ENCODE assay signal across 9 cellular contexts in the genomic region with DNA sequence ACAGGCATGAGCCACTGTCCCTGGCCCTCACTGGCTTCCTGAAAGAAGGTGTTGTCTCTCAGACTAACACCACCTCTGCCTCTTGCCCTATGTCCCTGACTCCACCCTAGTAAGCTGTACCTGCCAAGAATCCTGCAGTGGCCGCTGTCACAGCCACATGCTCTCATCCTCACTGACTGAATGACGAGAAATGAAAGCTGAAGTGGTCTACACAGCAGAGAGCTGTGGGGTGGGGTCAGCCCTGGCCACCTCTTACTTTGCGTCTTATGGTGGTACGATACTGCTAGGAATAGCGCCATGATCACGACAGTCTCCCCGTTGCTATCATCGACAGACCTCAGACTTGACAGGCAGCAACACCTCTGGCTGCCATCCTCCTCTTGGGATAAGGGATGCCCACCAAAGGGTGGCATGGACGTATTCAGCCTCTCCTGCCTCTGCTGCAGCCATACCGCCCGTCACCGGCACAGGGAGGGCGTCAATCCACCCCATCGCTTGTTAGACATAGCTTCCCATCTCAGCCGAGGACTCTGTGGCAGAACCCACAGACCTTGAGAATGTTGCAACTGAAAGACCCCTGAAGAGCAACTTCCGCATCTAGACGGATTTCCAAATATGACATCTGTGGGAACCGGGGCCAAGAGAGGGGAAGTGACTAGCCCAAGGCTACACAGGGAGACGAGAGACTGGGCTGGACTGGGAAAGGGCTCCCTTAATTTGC. TPM values are rescaled to one million over a fixed set of nuclear protein-coding genes. Genes with fewer than 3 reads are reported as not detected.
A peak's percentile ranks its signal among the peaks of the same experiment; 100 is the strongest.
DNase-seq lines count a peak whose midpoint lies in the region; ATAC-seq, FAIRE-seq and TF ChIP-seq lines count a peak whose summit lies in the region.
"Had no signal": no experiment of that assay in that cellular context is flagged by ENCODE, and none has a peak within 500 bp of the region (broad histone marks: within the 10 kb centered on the region; RNA-seq: fewer than 3 reads in every experiment).

No MANE protein-coding gene starts in this region.

- peak; percentile 66 for ATAC-seq in GM12878
- no peak for ATAC-seq in HG03108 (IDR thresholded peaks at IDR 0.05; ENCODE audit: unreplicated experiment)

- H3K4me3 ChIP-seq in OCI-LY7 (ENCODE audit: low read depth, low read length, poor library complexity, severe bottlenecking) (peak overlapping the region; percentile 57), GM12878 (peak overlapping the region; percentile 60), neutrophil (ENCODE audit: low read depth in 1 of 2, low read length in 1 of 2) (peak overlapping the region; percentile 94 to 100)

- POLR2A ChIA-PET in OCI-LY7 (lab: Charles Lee): interaction anchor here (0.6 kb wide), 2 partner anchors 1176 to 1603 kb away, joined by 3 to 8 read pairs; no protein-coding TSS in a partner anchor
- POLR2A ChIA-PET in GM12878 (lab: Charles Lee): interaction anchor here (2.9 kb wide), 1 partner anchor 63 kb away, joined by 7 read pairs; a partner anchor contains a TSS

- DNase-seq in GF-D8 (lab: John Stamatoyannopoulos, UW) (peak; percentile 77), OCI-LY7 (ENCODE audit: low spot score) (no peak), GM12878 (ENCODE audit: low read depth, low spot score) (no peak), HFFc6 (no peak), retina (no peak), NCI-H2196 (lab: John Stamatoyannopoulos, UW; ENCODE audit: unreplicated experiment) (no peak)

- no peak for TF ChIP-seq CTCF in OCI-LY7 (conservative IDR thresholded peaks at IDR 0.05; ENCODE audit: low read length)
- no peak for TF ChIP-seq CTCF in GM12878 (IDR thresholded peaks at IDR 0.05 in 2 of 3, conservative IDR thresholded peaks at IDR 0.05 in 1 of 3; ENCODE audit: control insufficient read depth in 2 of 3, extremely low read depth in 1 of 3, insufficient read depth in 1 of 3, low read depth in 3 of 3, low read length in 3 of 3)
- TF ChIP-seq CTCF in neutrophil (IDR thresholded peaks at IDR 0.05): peak; percentile 29
- no peak for TF ChIP-seq CTCF in HFFc6 (IDR thresholded peaks at IDR 0.05)

- no peak for FAIRE-seq in GM12878 (lab: Jason Lieb, UNC)

- BruUV-seq in OCI-LY7 (replicated peaks; lab: Mats Ljungman, UMichigan) (no TSS peak), GM12878 (replicated peaks; lab: Mats Ljungman, UMichigan) (no TSS peak)

- H3K9me3 ChIP-seq in OCI-LY7 (ENCODE audit: low read length) (no peaks in the 10 kb centered on the region), GM12878 (replicated peaks; ENCODE audit: control insufficient read depth, insufficient read depth, low read length) (no peaks in the 10 kb centered on the region; the same call in 2 of the 3 replicates), neutrophil (no peaks in the 10 kb centered on the region)

- H3K36me3 ChIP-seq in OCI-LY7 (ENCODE audit: insufficient read depth, low read length) (no peaks in the 10 kb centered on the region), GM12878 (ENCODE audit: control insufficient read depth in 2 of 2, insufficient read depth in 2 of 2, low read length in 1 of 2) (no peaks in the 10 kb centered on the region), neutrophil (peaks cover 37% of the 10 kb centered on the region)

- H3K27ac ChIP-seq in OCI-LY7 (ENCODE audit: low read depth, low read length, poor library complexity, severe bottlenecking) (no peak overlapping the region), GM12878 (ENCODE audit: control insufficient read depth, insufficient read depth) (peak overlapping the region; percentile 11; the same call in 1 of the 2 replicates), neutrophil (peak overlapping the region; percentile 96)

- peaks cover 0 to 5% of the 10 kb centered on the region in 2 experiments; a peak in 1 of 4 replicates for H3K27me3 ChIP-seq in GM12878 (replicated peaks in 1 of 2; ENCODE audit: control insufficient read depth in 2 of 2, insufficient read depth in 2 of 2, low read length in 1 of 2)
- H3K27me3 ChIP-seq in neutrophil: no peaks in the 10 kb centered on the region

- H3K79me2 ChIP-seq in OCI-LY7 (ENCODE audit: insufficient read depth, low read depth, low read length) (no peaks in the 10 kb centered on the region), GM12878 (ENCODE audit: control insufficient read depth, insufficient read depth, low read length) (no peaks in the 10 kb centered on the region)

- 12% methylated on average over 19 of the region's 19 CpGs for WGBS in GM12878 (ENCODE audit: insufficient coverage, insufficient replicate concordance, low lambda C conversion rate, missing lambda C conversion rate)

- H3K4me3 Mint-ChIP-seq in HFFc6: no peak overlapping the region

- TF ChIP-seq EP300 in GM12878 (IDR thresholded peaks at IDR 0.05; ENCODE audit: borderline replicate concordance in 1 of 2, control insufficient read depth in 1 of 2, low read depth in 2 of 2, low read length in 2 of 2): no peak

- no peak overlapping the region for H3K9ac ChIP-seq in GM12878 (ENCODE audit: control insufficient read depth, insufficient read depth, low read length)

- CTCF ChIA-PET in OCI-LY7 (lab: Charles Lee; ENCODE audit: unreplicated experiment) (no interaction called here), GM12878 (lab: Yijun Ruan, JAX) (interaction anchor here (7.3 kb wide), 1 partner anchor 163 kb away, joined by 73 read pairs; a partner anchor contains a TSS)

- H3K4me1 Mint-ChIP-seq in HFFc6 (ENCODE audit: low read depth): peaks cover 20% of the 10 kb centered on the region

- no peaks in the 10 kb centered on the region for H3K9me2 ChIP-seq in OCI-LY7 (ENCODE audit: insufficient read depth, low read length)

- H3K27ac Mint-ChIP-seq in HFFc6: no peak overlapping the region

- TF ChIP-seq POLR2A in GM12878 (IDR thresholded peaks at IDR 0.05; ENCODE audit: low read depth, low read length): no peak

- 0 out of 2 replicates have a peak, but pooled peaks have one; percentile 5 for TF ChIP-seq RAD21 in GM12878 (IDR thresholded peaks at IDR 0.05; ENCODE audit: insufficient read depth, low read depth, low read length)

- H2AFZ ChIP-seq in OCI-LY7 (ENCODE audit: low read length): peak overlapping the region; percentile 87; the same call in 1 of the 2 replicates
- H2AFZ ChIP-seq in GM12878 (ENCODE audit: control insufficient read depth, low read depth, low read length): peak overlapping the region; percentile 26

- H3K9me3 Mint-ChIP-seq in HFFc6: no peaks in the 10 kb centered on the region

- peaks cover 15% of the 10 kb centered on the region; the same call in 1 of the 2 replicates for H3K27me3 Mint-ChIP-seq in HFFc6 (ENCODE audit: insufficient read depth)

- H3K36me3 Mint-ChIP-seq in HFFc6 (ENCODE audit: low read depth): peaks cover 4% of the 10 kb centered on the region; the same call in 1 of the 2 replicates

- peak overlapping the region; percentile 64 for H3K4me2 ChIP-seq in OCI-LY7 (ENCODE audit: low read length)
- H3K4me2 ChIP-seq in GM12878 (ENCODE audit: control insufficient read depth, insufficient read depth): peak overlapping the region; percentile 88

- H3K4me1 ChIP-seq in OCI-LY7 (ENCODE audit: insufficient read depth, low read length, poor library complexity, severe bottlenecking): peaks cover 18% of the 10 kb centered on the region
- H3K4me1 ChIP-seq in GM12878 (ENCODE audit: control insufficient read depth, insufficient read depth, low read length): peaks cover 11% of the 10 kb centered on the region
- H3K4me1 ChIP-seq in neutrophil (ENCODE audit: control insufficient read depth in 1 of 2, insufficient read depth in 1 of 2, low read depth in 1 of 2, low read length in 1 of 2): peaks cover 69 to 87% of the 10 kb centered on the region in 2 experiments

- SMC1A ChIA-PET in GM12878 (lab: Charles Lee; ENCODE audit: uncharacterized antibody, unreplicated experiment): interaction anchor here (1.2 kb wide), 1 partner anchor 130 kb away, joined by 5 read pairs; no protein-coding TSS in a partner anchor

- H4K20me1 ChIP-seq in OCI-LY7 (ENCODE audit: insufficient read depth, low read length) (no peaks in the 10 kb centered on the region), GM12878 (ENCODE audit: control insufficient read depth, insufficient read depth) (no peaks in the 10 kb centered on the region)

- in situ Hi-C loops in GM12878 (cut with MboI): loop anchor here (5.0 kb wide), 1 partner anchor 159 kb away; no protein-coding TSS in a partner anchor

- RAD21 ChIA-PET in GM12878 (lab: Charles Lee; ENCODE audit: unreplicated experiment): interaction anchor here (0.7 to 1.3 kb wide), 2 partner anchors 7 to 62 kb away, joined by 5 to 9 read pairs; a partner anchor contains a TSS

- intact Hi-C loops in OCI-LY7 (cut with micrococcal nuclease; ENCODE audit: unreplicated experiment): no loop called here
- intact Hi-C loops in GM12878 (cut with micrococcal nuclease; ENCODE audit: unreplicated experiment): loop anchor here (2.0 to 5.0 kb wide), 2 partner anchors 62 to 164 kb away; a partner anchor contains a TSS

RNA-seq across cellular contexts. Expression of a gene that starts 0.8 kb away (rescaled TPM):
- 5.1 and 8.8 TPM in 2 replicates for total RNA-seq in OCI-LY7 (2014; rRNA removed; shearing (Covaris generic))
- total RNA-seq in OCI-LY7 (2022): 14.9 and 18.4 TPM in 2 replicates
- 31.9 and 41.6 TPM in 2 replicates for total RNA-seq in GM12878 (2013; cell fraction: nucleolus; rRNA removed)
- 31.2 and 42.8 TPM in 2 replicates for total RNA-seq in GM12878 (2014; rRNA removed)
- total RNA-seq in GM12878 (2014; rRNA removed; fragmentation: Illumina TruSeq; extraction: Trizol): 28.8 and 32.0 TPM in 2 replicates
- total RNA-seq in GM12878 (2021): 42.6 and 49.4 TPM in 2 replicates
- polyA plus RNA-seq in GM12878 (2011; ENCODE audit: low read depth): 6.5 TPM
- polyA plus RNA-seq in GM12878 (2011; rRNA removed): 3.6 and 5.3 TPM in 2 replicates
- 6.5 and 7.4 TPM in 2 replicates for polyA plus RNA-seq in GM12878 (2011; cell fraction: cytosol; rRNA removed)
- 9.4 and 11.5 TPM in 2 replicates for polyA plus RNA-seq in GM12878 (2011; cell fraction: nucleus; rRNA removed)
- 9.1 and 13.9 TPM in 2 replicates for polyA plus RNA-seq in GM12878 (2012)
- polyA plus RNA-seq in GM12878 (2014; fragmentation: Illumina TruSeq; extraction: Trizol): 28.9 and 37.0 TPM in 2 replicates
- 1 to 10 TPM; 3.5 to 4.0 TPM for polyA plus RNA-seq in GM12878 (2014; fragmentation: Nextera tagmentation; extraction: Ambion mirVana)
- polyA plus RNA-seq in GM12878 (2014; rRNA removed): 43.3 and 46.9 TPM in 2 replicates
- polyA plus RNA-seq in GM12878 (2016; fragmentation: Nextera tagmentation; extraction: Ambion mirVana): 10 to 100 TPM; 29.9 to 30.6 TPM
- polyA minus RNA-seq in GM12878 (2011; rRNA and poly(A)+ RNA removed): 8.0 and 10.1 TPM in 2 replicates
- polyA minus RNA-seq in GM12878 (2011; cell fraction: cytosol; rRNA and poly(A)+ RNA removed): 3.6 TPM in 2 replicates
- 4.1 and 9.5 TPM in 2 replicates for polyA minus RNA-seq in GM12878 (2011; cell fraction: nucleus; rRNA and poly(A)+ RNA removed)
- under 1 TPM; 0.09 to 0.28 (median 0.19) TPM for total RNA-seq in HFFc6 (2021; fragmentation: NEBNext Ultra II Directional; extraction: Animal tissue kit (Norgen Biotek cat#: 25700))

RNA-seq across cellular contexts. Expression of a gene that starts 34.1 kb away (rescaled TPM):
- total RNA-seq in OCI-LY7 (2014; rRNA removed; shearing (Covaris generic)): not detected in 2 replicates
- total RNA-seq in OCI-LY7 (2022): not detected in 2 replicates
- total RNA-seq in GM12878 (2013; cell fraction: nucleolus; rRNA removed): 21.9 and 25.7 TPM in 2 replicates
- total RNA-seq in GM12878 (2014; rRNA removed): 0.68 TPM in 1 of 2 replicates, not detected in the other
- 0.09 and 0.13 TPM in 2 replicates for total RNA-seq in GM12878 (2014; rRNA removed; fragmentation: Illumina TruSeq; extraction: Trizol)
- total RNA-seq in GM12878 (2021): 0.45 and 0.59 TPM in 2 replicates
- polyA plus RNA-seq in GM12878 (2011; ENCODE audit: low read depth): not detected
- 2.1 and 2.5 TPM in 2 replicates for polyA plus RNA-seq in GM12878 (2011; rRNA removed)
- 2.0 and 3.9 TPM in 2 replicates for polyA plus RNA-seq in GM12878 (2011; cell fraction: cytosol; rRNA removed)
- polyA plus RNA-seq in GM12878 (2011; cell fraction: nucleus; rRNA removed): 50.0 and 53.0 TPM in 2 replicates
- 0.10 TPM in 1 of 2 replicates, not detected in the other for polyA plus RNA-seq in GM12878 (2012)
- 0.01 TPM in 1 of 2 replicates, not detected in the other for polyA plus RNA-seq in GM12878 (2014; fragmentation: Illumina TruSeq; extraction: Trizol)
- not detected for polyA plus RNA-seq in GM12878 (2014; fragmentation: Nextera tagmentation; extraction: Ambion mirVana)
- 0.20 and 0.42 TPM in 2 replicates for polyA plus RNA-seq in GM12878 (2014; rRNA removed)
- under 1 TPM in 1 of 2 experiments, not detected in 1; 0.15 TPM for polyA plus RNA-seq in GM12878 (2016; fragmentation: Nextera tagmentation; extraction: Ambion mirVana)
- 1.5 and 5.5 TPM in 2 replicates for polyA minus RNA-seq in GM12878 (2011; rRNA and poly(A)+ RNA removed)
- polyA minus RNA-seq in GM12878 (2011; cell fraction: cytosol; rRNA and poly(A)+ RNA removed): 1.1 and 2.2 TPM in 2 replicates
- 8.3 and 10.6 TPM in 2 replicates for polyA minus RNA-seq in GM12878 (2011; cell fraction: nucleus; rRNA and poly(A)+ RNA removed)
- total RNA-seq in HFFc6 (2021; fragmentation: NEBNext Ultra II Directional; extraction: Animal tissue kit (Norgen Biotek cat#: 25700)): 1 to 10 TPM in 4 of 6 experiments, under 1 TPM in 2; 0.78 to 2.1 (median 1.5) TPM

RNA-seq across cellular contexts. Expression of a gene that starts 54.0 kb away (rescaled TPM):
- not detected in 2 replicates for total RNA-seq in OCI-LY7 (2014; rRNA removed; shearing (Covaris generic))
- total RNA-seq in OCI-LY7 (2022) (not detected in 2 replicates), GM12878 (2014; rRNA removed) (not detected in 2 replicates), GM12878 (2014; rRNA removed; fragmentation: Illumina TruSeq; extraction: Trizol) (not detected in 2 replicates), GM12878 (2021) (not detected in 2 replicates)
- total RNA-seq in GM12878 (2013; cell fraction: nucleolus; rRNA removed): not detected in 2 replicates
- not detected for polyA plus RNA-seq in GM12878 (2011; ENCODE audit: low read depth)
- polyA plus RNA-seq in GM12878 (2011; rRNA removed) (not detected in 2 replicates), GM12878 (2014; fragmentation: Illumina TruSeq; extraction: Trizol) (not detected in 2 replicates), GM12878 (2014; fragmentation: Nextera tagmentation; extraction: Ambion mirVana) (not detected), GM12878 (2014; rRNA removed) (not detected in 2 replicates), GM12878 (2016; fragmentation: Nextera tagmentation; extraction: Ambion mirVana) (not detected)
- not detected in 2 replicates for polyA plus RNA-seq in GM12878 (2011; cell fraction: cytosol; rRNA removed)
- not detected in 2 replicates for polyA plus RNA-seq in GM12878 (2011; cell fraction: nucleus; rRNA removed)
- not detected in 2 replicates for polyA plus RNA-seq in GM12878 (2012)
- not detected in 2 replicates for polyA minus RNA-seq in GM12878 (2011; rRNA and poly(A)+ RNA removed)
- not detected in 2 replicates for polyA minus RNA-seq in GM12878 (2011; cell fraction: cytosol; rRNA and poly(A)+ RNA removed)
- not detected in 2 replicates for polyA minus RNA-seq in GM12878 (2011; cell fraction: nucleus; rRNA and poly(A)+ RNA removed)
- not detected for total RNA-seq in HFFc6 (2021; fragmentation: NEBNext Ultra II Directional; extraction: Animal tissue kit (Norgen Biotek cat#: 25700))
- total RNA-seq: NCI-H460 had no signal

Comparison
In these comparisons a context has a peak if more than half of its experiments do, and no peak if none do; other contexts are left out.
1. RNA of a gene that starts 0.8 kb away (total RNA-seq): 28.8 to 49.4 TPM in GM12878 and 5.1 to 18.4 TPM in OCI-LY7; 0.09 to 0.28 TPM in HFFc6; every median in the first group is over 4 times any median in the second.
2. Peak in every context shown above with its lines, with median percentiles within 50 percentile points of each other: H3K4me3 ChIP-seq.